In genomic region chr7:85774931-85775330, GRCh38 we compare ENCODE assay signal across 26 cellular contexts.
"Had no signal": no experiment of that assay in that cellular context is flagged by ENCODE, and none has a peak within 500 bp of the region (broad histone marks: within the 10 kb centered on the region; RNA-seq: fewer than 3 reads in every experiment).

No MANE protein-coding gene starts in this region.

- H3K9ac ChIP-seq: KMS-11 had no signal

- H3K4me3 Mint-ChIP-seq: activated CD4-positive, alpha-beta T cell treated with anti-CD3 and anti-CD28 coated beads, Interleukin-2, amount 10 ng/mL, durations not matched to agents 24 days and 14 days; activated CD8-positive, alpha-beta T cell treated with anti-CD3 and anti-CD28 coated beads for 36 hours; activated T-cell treated with anti-CD3 and anti-CD28 coated beads, Interleukin-2, amount 50 U/mL, for 72 hours; activated T-helper 17 cell treated with anti-CD3 and anti-CD28 coated beads, Interleukin-2, amount 50 U/mL, for 72 hours had no signal

- H3K36me3 ChIP-seq: brain microvascular endothelial cell, SJCRH30 had no signal

- DNase-seq: activated CD4-positive, alpha-beta T cell treated with anti-CD3 and anti-CD28 coated beads, Interleukin-2, amount 10 ng/mL, durations not matched to agents 24 days and 14 days; activated CD4-positive, alpha-beta T cell treated with anti-CD3 and anti-CD28 coated beads, Interleukin-2, amount 50 U/mL, for 4 hours; activated CD8-positive, alpha-beta T cell treated with anti-CD3 and anti-CD28 coated beads for 36 hours; activated gamma-delta T cell; activated naive CD4-positive, alpha-beta T cell treated with Interleukin-2 at 50 U/mL for 16 hours; activated T-cell treated with anti-CD3 and anti-CD28 coated beads, Interleukin-2, amount 50 U/mL, for 1 hour; activated T-cell treated with anti-CD3 and anti-CD28 coated beads, Interleukin-2, amount 50 U/mL, for 72 hours; anterior cingulate cortex; brain microvascular endothelial cell; NCI-H1105; NCI-H1417 treated with DMSO at 0.1 percent for 48 hours; NCI-H187 treated with DMSO at 0.1 percent for 48 hours; NCI-H2081; NCI-H226; NCI-H446 treated with DMSO at 0.1 percent for 48 hours; NCI-H524; NCI-H69; NCI-H82; SHP77; SJCRH30 had no signal

- H3K27ac Mint-ChIP-seq: activated CD4-positive, alpha-beta T cell treated with anti-CD3 and anti-CD28 coated beads, Interleukin-2, amount 10 ng/mL, durations not matched to agents 24 days and 14 days; activated CD8-positive, alpha-beta T cell treated with anti-CD3 and anti-CD28 coated beads for 36 hours; activated naive CD4-positive, alpha-beta T cell treated with anti-CD3 and anti-CD28 coated beads, Interleukin-2, amount 50 U/mL, for 72 hours; activated T-cell treated with anti-CD3 and anti-CD28 coated beads, Interleukin-2, amount 50 U/mL, for 72 hours; activated T-helper 17 cell treated with anti-CD3 and anti-CD28 coated beads, Interleukin-2, amount 50 U/mL, for 72 hours had no signal

- ATAC-seq: activated CD8-positive, alpha-beta T cell treated with anti-CD3 and anti-CD28 coated beads for 36 hours; activated naive CD4-positive, alpha-beta T cell treated with anti-CD3 and anti-CD28 coated beads, Interleukin-2, amount 50 U/mL, for 72 hours; activated T-cell treated with anti-CD3 and anti-CD28 coated beads, Interleukin-2, amount 50 U/mL, for 72 hours; activated T-helper 17 cell treated with anti-CD3 and anti-CD28 coated beads, Interleukin-2, amount 50 U/mL, for 72 hours; Panc1 had no signal

- FAIRE-seq: TTC549 had no signal

- H3K9me3 ChIP-seq: SJCRH30 had no signal

- H3K4me3 ChIP-seq: SJCRH30, SK-N-MC had no signal

- H3K27me3 Mint-ChIP-seq: activated CD4-positive, alpha-beta T cell treated with anti-CD3 and anti-CD28 coated beads, Interleukin-2, amount 10 ng/mL, durations not matched to agents 24 days and 14 days; activated CD8-positive, alpha-beta T cell treated with anti-CD3 and anti-CD28 coated beads for 36 hours; activated T-helper 17 cell treated with anti-CD3 and anti-CD28 coated beads, Interleukin-2, amount 50 U/mL, for 72 hours had no signal

- H3K4me1 Mint-ChIP-seq: activated CD4-positive, alpha-beta T cell treated with anti-CD3 and anti-CD28 coated beads, Interleukin-2, amount 10 ng/mL, durations not matched to agents 24 days and 14 days; activated T-helper 17 cell treated with anti-CD3 and anti-CD28 coated beads, Interleukin-2, amount 50 U/mL, for 72 hours had no signal

- H3K36me3 Mint-ChIP-seq: activated naive CD4-positive, alpha-beta T cell treated with anti-CD3 and anti-CD28 coated beads, Interleukin-2, amount 50 U/mL, for 72 hours had no signal

- H3K27me3 ChIP-seq: brain microvascular endothelial cell, SJCRH30 had no signal

- H3K9me3 Mint-ChIP-seq: activated CD4-positive, alpha-beta T cell treated with anti-CD3 and anti-CD28 coated beads, Interleukin-2, amount 10 ng/mL, durations not matched to agents 24 days and 14 days; activated CD8-positive, alpha-beta T cell treated with anti-CD3 and anti-CD28 coated beads for 36 hours; activated naive CD4-positive, alpha-beta T cell treated with anti-CD3 and anti-CD28 coated beads, Interleukin-2, amount 50 U/mL, for 72 hours; activated T-cell treated with anti-CD3 and anti-CD28 coated beads, Interleukin-2, amount 50 U/mL, for 72 hours; activated T-helper 17 cell treated with anti-CD3 and anti-CD28 coated beads, Interleukin-2, amount 50 U/mL, for 72 hours had no signal

- H3K4me1 ChIP-seq: SJCRH30 had no signal

- H3K27ac ChIP-seq: brain microvascular endothelial cell, KMS-11, SJCRH30, SK-N-MC had no signal
